Comparison of ENCODE assay signal across 28 cellular contexts in genomic region chr9:86713970-86714369, GRCh38.
DNase-seq lines count a peak whose midpoint lies in the region; FAIRE-seq and TF ChIP-seq lines count a peak whose summit lies in the region.
"Had no signal": no experiment of that assay in that cellular context is flagged by ENCODE, and none has a peak within 500 bp of the region (broad histone marks: within the 10 kb centered on the region; RNA-seq: fewer than 3 reads in every experiment).

No MANE protein-coding gene starts in this region.

- no peak overlapping the region for H3K14ac ChIP-seq in mesenchymal stem cell (ENCODE audit: low read length in 2 of 2)

- no peak overlapping the region for H2BK5ac ChIP-seq in mesenchymal stem cell (ENCODE audit: low read depth, low read length, poor library complexity, severe bottlenecking)

- H3K4me1 ChIP-seq in mesenchymal stem cell (ENCODE audit: control insufficient read depth, insufficient read depth, low read depth, low read length) (no peaks in the 10 kb centered on the region), stomach (no peaks in the 10 kb centered on the region)
- H3K4me1 ChIP-seq: upper lobe of left lung had no signal

- H2BK120ac ChIP-seq in mesenchymal stem cell (ENCODE audit: low read depth, low read length), result no peak overlapping the region

- no peak overlapping the region for H3K4me3 ChIP-seq in mesenchymal stem cell (ENCODE audit: insufficient read depth in 1 of 2, low read depth in 1 of 2, low read length in 2 of 2)
- H3K4me3 ChIP-seq in stomach, result no peak overlapping the region
- H3K4me3 ChIP-seq: cardiac muscle cell, coronary artery, ovary, skin epidermis, upper lobe of left lung had no signal

- intact Hi-C loops in stomach (cut with DNase I; ENCODE audit: low total_unique reads), result no loop called here

- H2AK5ac ChIP-seq in mesenchymal stem cell (ENCODE audit: low read length, severe bottlenecking), result no peak overlapping the region

- H2BK12ac ChIP-seq in mesenchymal stem cell (ENCODE audit: low read length in 2 of 2), result no peak overlapping the region

- no peak for TF ChIP-seq CTCF in stomach (IDR thresholded peaks at IDR 0.05)

- TF ChIP-seq POLR2A in H54 (IDR thresholded peaks at IDR 0.05; ENCODE audit: low read depth, low read length) (no peak), stomach (IDR thresholded peaks at IDR 0.05) (no peak)

- no peak overlapping the region for H2BK15ac ChIP-seq in mesenchymal stem cell (ENCODE audit: low read depth, poor library complexity, severe bottlenecking)

- no peaks in the 10 kb centered on the region for H3K79me1 ChIP-seq in mesenchymal stem cell (replicated peaks; ENCODE audit: low read length, poor library complexity, severe bottlenecking)

- H3K23ac ChIP-seq in mesenchymal stem cell (ENCODE audit: low read length in 2 of 2), result no peak overlapping the region

- H3K18ac ChIP-seq in mesenchymal stem cell (ENCODE audit: low read depth in 1 of 2, low read length in 2 of 2), result no peak overlapping the region

- H4K91ac ChIP-seq in mesenchymal stem cell (ENCODE audit: low read length), result no peak overlapping the region

- H3K9ac ChIP-seq in mesenchymal stem cell (ENCODE audit: low read length), result peak overlapping the region; percentile 78

- H2AFZ ChIP-seq in mesenchymal stem cell (ENCODE audit: low read depth, low read length), result no peak overlapping the region

- H3K27me3 ChIP-seq in mesenchymal stem cell (ENCODE audit: control insufficient read depth in 1 of 2, insufficient read depth in 1 of 2, low read length in 2 of 2) (no peaks in the 10 kb centered on the region), stomach (no peaks in the 10 kb centered on the region)
- H3K27me3 ChIP-seq: cardiac muscle cell, ovary, upper lobe of left lung had no signal

- no peak overlapping the region for H3K27ac ChIP-seq in mesenchymal stem cell (ENCODE audit: low read length, poor library complexity, severe bottlenecking)
- no peak overlapping the region for H3K27ac ChIP-seq in stomach
- H3K27ac ChIP-seq: C4-2B, cardiac muscle cell, coronary artery, ovary, upper lobe of left lung had no signal

- H4K8ac ChIP-seq in mesenchymal stem cell (ENCODE audit: low read length), result no peak overlapping the region

- peak; percentile 63 for DNase-seq in AG20443 (ENCODE audit: low spot score)
- DNase-seq in H54 (ENCODE audit: insufficient read length, low spot score), result no peak
- no peak for DNase-seq in mesenchymal stem cell
- DNase-seq in NCI-H2081 (lab: John Stamatoyannopoulos, UW), result no peak
- DNase-seq in NCI-H1105 treated with DMSO at 0.1 percent for 48 hours (lab: John Stamatoyannopoulos, UW), result no peak
- no peak for DNase-seq in superior temporal gyrus (ENCODE audit: extremely low spot score)
- DNase-seq in stomach, result no peak
- DNase-seq: activated CD4-positive, alpha-beta T cell treated with anti-CD3 and anti-CD28 coated beads for 1 hour; activated CD8-positive, alpha-beta T cell treated with anti-CD3 and anti-CD28 coated beads for 36 hours; activated naive CD4-positive, alpha-beta T cell treated with anti-CD3 and anti-CD28 coated beads, Interleukin-2, amount 10 ng/mL, durations not matched to agents 7 days and 5 days; amniotic stem cell; effector memory CD4-positive, alpha-beta T cell; erythroblast; GDM1; H7; hippocampal formation; mammary epithelial cell; NCI-H1417 treated with DMSO at 0.1 percent for 48 hours; NCI-H748 treated with DMSO at 0.1 percent for 48 hours; ovary; SHP77 treated with DMSO at 0.1 percent for 48 hours; substantia nigra; upper lobe of left lung had no signal

- H3K9me3 ChIP-seq in mesenchymal stem cell (ENCODE audit: control insufficient read depth, low read length) (no peaks in the 10 kb centered on the region), stomach (no peaks in the 10 kb centered on the region)
- H3K9me3 ChIP-seq: ovary, upper lobe of left lung had no signal

- H3K36me3 ChIP-seq in mesenchymal stem cell (ENCODE audit: control insufficient read depth in 1 of 2, insufficient read depth in 2 of 2, low read depth in 1 of 2, low read length in 2 of 2) (no peaks in the 10 kb centered on the region), stomach (no peaks in the 10 kb centered on the region)
- H3K36me3 ChIP-seq: cardiac muscle cell, ovary, upper lobe of left lung had no signal

- H3K4ac ChIP-seq in mesenchymal stem cell (ENCODE audit: low read depth in 1 of 2, low read length in 2 of 2), result no peak overlapping the region

- H3K4me2 ChIP-seq in mesenchymal stem cell (ENCODE audit: low read length, poor library complexity, severe bottlenecking), result no peak overlapping the region

- no peak for TF ChIP-seq EP300 in stomach (IDR thresholded peaks at IDR 0.05)

- WGBS in mesenchymal stem cell, result 60% methylated on average over 1 of the region's 1 CpG
- 71 to 92% (median 90%) methylated on average over 1 of the region's 1 CpG for WGBS in stomach, 5 donors

- FAIRE-seq in H54 (lab: Jason Lieb, UNC), result peak; percentile 57
- peak; percentile 84 for FAIRE-seq in endometrium (lab: Jason Lieb, UNC)
